Comparison of ENCODE assay signal across 11 cellular contexts in the genomic region with DNA sequence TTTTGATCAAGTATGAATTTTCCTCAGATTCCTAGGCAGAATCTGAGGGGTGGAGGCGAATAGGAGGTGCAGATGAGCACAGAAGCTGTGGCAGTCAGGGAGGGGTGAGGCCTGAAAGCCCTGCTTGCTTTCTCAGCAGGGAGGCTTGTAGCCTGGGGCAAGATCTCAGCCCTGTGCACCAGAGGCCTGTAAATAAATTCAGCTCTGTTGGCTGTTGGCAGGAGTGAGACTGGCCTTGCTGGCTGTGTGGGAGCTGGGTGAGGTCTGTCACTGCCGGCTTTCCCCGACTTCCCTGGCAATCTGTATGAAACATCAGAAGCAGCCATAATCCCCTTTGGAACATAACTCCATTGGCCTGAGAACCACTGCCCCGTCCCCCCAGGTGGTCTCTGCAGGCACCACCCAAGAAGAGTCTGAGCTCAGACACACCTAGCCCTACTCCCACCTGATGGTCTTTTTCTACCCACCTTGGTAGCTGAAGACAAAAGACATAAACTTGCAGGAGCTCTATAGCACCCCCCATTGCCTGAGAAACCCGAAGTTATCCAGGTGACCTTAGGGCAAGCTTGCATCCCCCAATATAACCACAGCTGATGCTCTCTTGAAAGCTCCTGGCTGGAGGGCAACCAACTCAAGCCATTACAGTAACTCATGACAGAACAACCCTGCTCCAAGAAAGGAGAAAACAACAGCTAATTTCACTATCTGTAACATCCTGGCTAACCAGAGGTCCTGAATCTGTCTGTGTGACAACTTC. TPM values are rescaled to one million over a fixed set of nuclear protein-coding genes. Genes with fewer than 3 reads are reported as not detected.
A peak's percentile ranks its signal among the peaks of the same experiment; 100 is the strongest.
DNase-seq lines count a peak whose midpoint lies in the region; ATAC-seq, FAIRE-seq and TF ChIP-seq lines count a peak whose summit lies in the region.
"Had no signal": no experiment of that assay in that cellular context is flagged by ENCODE, and none has a peak within 500 bp of the region (broad histone marks: within the 10 kb centered on the region; RNA-seq: fewer than 3 reads in every experiment).

No MANE protein-coding gene starts in this region.

- peak; percentile 94 for FAIRE-seq in H54 (lab: Jason Lieb, UNC)
- FAIRE-seq: astrocyte, D721Med had no signal

- H3K4me1 ChIP-seq in Panc1 (ENCODE audit: control insufficient read depth, insufficient read depth, low read length) = no peaks in the 10 kb centered on the region

- no peak for TF ChIP-seq POLR2A in H54 (IDR thresholded peaks at IDR 0.05; ENCODE audit: low read depth, low read length)

- POLR2A ChIA-PET in Panc1 (lab: Charles Lee) = interaction anchor here (0.6 kb wide), 1 partner anchor 1292 kb away, joined by 3 read pairs; no protein-coding TSS in a partner anchor

- H3K9me3 ChIP-seq in Panc1 (ENCODE audit: control insufficient read depth, insufficient read depth, low read depth, low read length) = no peaks in the 10 kb centered on the region

- no peaks in the 10 kb centered on the region for H3K27me3 ChIP-seq in Panc1 (ENCODE audit: control insufficient read depth, insufficient read depth, low read length)

- no peak overlapping the region for H3K4me3 ChIP-seq in Panc1 (ENCODE audit: low read depth in 2 of 2, low read length in 2 of 2)

- BruUV-seq in Panc1 (replicated peaks; lab: Mats Ljungman, UMichigan) = no TSS peak

- ATAC-seq in Panc1 (peak; percentile 53; the same call in 1 of the 2 replicates), GM19397 (IDR thresholded peaks at IDR 0.05; ENCODE audit: unreplicated experiment) (no peak)
- ATAC-seq: activated CD8-positive, alpha-beta T cell treated with anti-CD3 and anti-CD28 coated beads, Interleukin-2, amount 10 ng/mL, durations not matched to agents 7 days and 5 days had no signal

- DNase-seq in A172 (ENCODE audit: low spot score) = peak; percentile 50
- DNase-seq in H54 (ENCODE audit: insufficient read length, low spot score) = no peak
- DNase-seq in Panc1 (ENCODE audit: low read depth, low spot score) = no peak
- peak; percentile 48 for DNase-seq in fibroblast of gingiva (ENCODE audit: low read depth)
- no peak for DNase-seq in dermis blood vessel endothelial cell
- DNase-seq in HuH-7.5 (ENCODE audit: low spot score) = no peak
- no peak for DNase-seq in SK-N-DZ (ENCODE audit: low spot score)
- DNase-seq: activated CD8-positive, alpha-beta T cell treated with anti-CD3 and anti-CD28 coated beads, Interleukin-2, amount 10 ng/mL, durations not matched to agents 7 days and 5 days had no signal

- H3K36me3 ChIP-seq in Panc1 (ENCODE audit: control insufficient read depth, insufficient read depth, low read length) = no peaks in the 10 kb centered on the region

- no peak for TF ChIP-seq CTCF in Panc1 (IDR thresholded peaks at IDR 0.05)

- intact Hi-C loops in Panc1 (cut with micrococcal nuclease; ENCODE audit: unreplicated experiment) = no loop called here

- in situ Hi-C loops in Panc1 (cut with HindIII; ENCODE audit: low pct_unique_long_range_greater_than_20kb, low sequenced_read_pairs) = no loop called here

- CTCF ChIA-PET in Panc1 (lab: Charles Lee) = no interaction called here

- no peak overlapping the region for H3K27ac ChIP-seq in Panc1 (ENCODE audit: low read length)

RNA-seq across cellular contexts. Expression of a gene that starts 32.3 kb away (rescaled TPM):
- 24.6 and 38.3 TPM in 2 replicates for total RNA-seq in A172 (2014; rRNA removed; shearing (Covaris generic))
- total RNA-seq in Panc1 (2021; ENCODE audit: unreplicated experiment) = 0.21 TPM
- polyA plus RNA-seq in Panc1 (2012; ENCODE audit: insufficient read length) = not detected
- 66.7 and 90.5 TPM in 2 replicates for total RNA-seq in dermis blood vessel endothelial cell
- polyA plus RNA-seq in SK-N-DZ (2014; cell fraction: cytosol; rRNA removed) = not detected in 2 replicates
- polyA plus RNA-seq in SK-N-DZ (2014; cell fraction: nucleus; rRNA removed) = not detected in 2 replicates
- total RNA-seq: activated CD8-positive, alpha-beta T cell treated with anti-CD3 and anti-CD28 coated beads, Interleukin-2, amount 10 ng/mL, durations not matched to agents 7 days and 5 days had no signal

Comparison
In these comparisons a context has a peak if more than half of its experiments do, and no peak if none do; other contexts are left out.
1. DNase-seq: peak in A172 (single experiment) and fibroblast of gingiva (single experiment); none in H54 (single experiment), Panc1 (single experiment), dermis blood vessel endothelial cell (single experiment), HuH-7.5 (single experiment) and SK-N-DZ (single experiment).
2. RNA of a gene that starts 32.3 kb away (total RNA-seq): 66.7 to 90.5 TPM in dermis blood vessel endothelial cell and 24.6 to 38.3 TPM in A172; 0.21 TPM in Panc1 (single experiment); every median in the first group is over 10 times any median in the second.